In genomic region chr2:186780701-186781316, GRCh38 we compare ENCODE assay signal across 11 cellular contexts.
A peak's percentile ranks its signal among the peaks of the same experiment; 100 is the strongest.
DNase-seq lines count a peak whose midpoint lies in the region; ATAC-seq lines count a peak whose summit lies in the region.
"Had no signal": no experiment of that assay in that cellular context is flagged by ENCODE, and none has a peak within 500 bp of the region (broad histone marks: within the 10 kb centered on the region; RNA-seq: fewer than 3 reads in every experiment).

No MANE protein-coding gene starts in this region.

- no peaks in the 10 kb centered on the region for H3K36me3 Mint-ChIP-seq in T-helper 17 cell (ENCODE audit: low read depth)

- no peak for ATAC-seq in T-helper 17 cell

- no peaks in the 10 kb centered on the region for H3K9me3 ChIP-seq in T-helper 17 cell (ENCODE audit: control insufficient read depth, low read length, poor library complexity, severe bottlenecking)

- no peak overlapping the region for H3K4me3 Mint-ChIP-seq in T-helper 17 cell
- H3K4me3 Mint-ChIP-seq: B cell had no signal

- DNase-seq in SIG-M5 treated with dmso at 0.1 percent for 504 hours (lab: John Stamatoyannopoulos, UW; ENCODE audit: unreplicated experiment) (peak; percentile 40), SIG-M5 (lab: John Stamatoyannopoulos, UW) (no peak), NCI-H460 (ENCODE audit: extremely low read depth, low read depth) (peak; percentile 2), dermis blood vessel endothelial cell (peak; percentile 51), stromal cell of bone marrow (ENCODE audit: low read depth) (peak; percentile 6), ecto neural progenitor cell (ENCODE audit: low spot score) (no peak), T-helper 17 cell (no peak)
- DNase-seq in stimulated activated naive CD4-positive, alpha-beta T cell (lab: John Stamatoyannopoulos, UW), result no peak
- DNase-seq: NK-92 treated with Interleukin-12 subunit alpha and Interleukin-12 subunit beta, amount 100 ng/mL, for 24 hours; stimulated activated CD4-positive, alpha-beta T cell treated with anti-CD3 and anti-CD28 coated beads, Interleukin-1b, Interleukin-23, amount 100 ng/mL, for 48 hours had no signal

- H3K27me3 Mint-ChIP-seq in T-helper 17 cell, result no peaks in the 10 kb centered on the region
- H3K27me3 Mint-ChIP-seq: B cell had no signal

- no peak overlapping the region for H3K27ac Mint-ChIP-seq in T-helper 17 cell
- H3K27ac Mint-ChIP-seq: B cell had no signal

- no peaks in the 10 kb centered on the region for H3K4me1 Mint-ChIP-seq in T-helper 17 cell
- H3K4me1 Mint-ChIP-seq: B cell had no signal

Comparison
In these comparisons a context has a peak if more than half of its experiments do, and no peak if none do; other contexts are left out.
1. DNase-seq: peak in SIG-M5 treated with dmso at 0.1 percent for 504 hours (single experiment), NCI-H460 (single experiment), dermis blood vessel endothelial cell (single experiment) and stromal cell of bone marrow (single experiment); none in SIG-M5 (single experiment), ecto neural progenitor cell (single experiment), T-helper 17 cell (0 of 3) and stimulated activated naive CD4-positive, alpha-beta T cell (0 of 6).